In the genomic region with DNA sequence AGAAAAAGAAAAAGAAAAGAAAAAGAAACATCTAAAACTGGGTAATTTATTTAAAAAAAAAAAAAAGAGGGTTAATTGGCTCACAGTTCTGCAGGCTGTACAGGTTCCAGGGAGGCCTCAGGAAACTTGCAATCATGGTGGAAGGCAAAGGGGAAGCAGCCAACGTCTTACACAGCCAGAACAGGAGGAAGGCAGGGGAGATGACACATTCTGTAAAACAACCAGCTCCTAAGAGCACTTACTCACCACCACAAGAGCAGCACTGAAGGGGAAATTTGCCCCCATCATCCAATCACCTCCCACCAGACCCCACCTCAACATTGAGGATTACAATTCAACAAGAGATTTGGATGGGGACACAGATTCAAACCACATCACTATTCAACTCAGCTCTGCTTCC, we compare ENCODE assay signal across 1 cellular context.
TF ChIP-seq lines count a peak whose summit lies in the region.

No MANE protein-coding gene starts in this region.

TF ChIP-seq in H1, 55 proteins besides CTCF, POLR2A, EP300 and RAD21:
- TF ChIP-seq PHF8 (conservative IDR thresholded peaks at IDR 0.05; ENCODE audit: low read depth, low read length) (no peak), RBBP5 (IDR thresholded peaks at IDR 0.05; ENCODE audit: borderline replicate concordance, low read depth, low read length) (no peak), ZNF274 (IDR thresholded peaks at IDR 0.05; ENCODE audit: borderline replicate concordance, extremely low read depth, low read length) (no peak), MAFK (IDR thresholded peaks at IDR 0.05; ENCODE audit: low read depth, low read length) (no peak), KDM1A (IDR thresholded peaks at IDR 0.05; ENCODE audit: borderline replicate concordance, low read length) (no peak), SIX5 (IDR thresholded peaks at IDR 0.05; ENCODE audit: low read depth, low read length) (no peak), CBX8 (IDR thresholded peaks at IDR 0.05; ENCODE audit: borderline replicate concordance, low read depth, low read length) (no peak)
TF ChIP-seq in H1: peak in this region for 0.
